22 cellular contexts compared by ENCODE assay signal in genomic region chr22:26692215-26692614, GRCh38.
"Had no signal": no experiment of that assay in that cellular context is flagged by ENCODE, and none has a peak within 500 bp of the region (broad histone marks: within the 10 kb centered on the region; RNA-seq: fewer than 3 reads in every experiment).

No MANE protein-coding gene starts in this region.

- H3K27me3 ChIP-seq: SJSA1 had no signal

- H3K9me3 ChIP-seq: SJSA1 had no signal

- H3K27ac ChIP-seq: HL-60, SJSA1, SK-N-MC had no signal

- H3K4me3 ChIP-seq: SJSA1, SK-N-MC had no signal

- DNase-seq: KBM-7, MV-4-11, NCI-H1048, NCI-H1105, NCI-H1417, NCI-H146, NCI-H1694 treated with DMSO at 0.1 percent for 48 hours, NCI-H1930, NCI-H2081 treated with DMSO at 0.1 percent for 48 hours, NCI-H2171, NCI-H226, NCI-H446, NCI-H510A, NCI-H524 treated with DMSO at 0.1 percent for 48 hours, NCI-H69, NCI-H774, Right ventricle myocardium superior, RPMI8226, SIG-M5 had no signal
